8 cellular contexts compared by ENCODE assay signal in genomic region chr9:97388721-97389238, GRCh38. TPM values are rescaled to one million over a fixed set of nuclear protein-coding genes. Genes with fewer than 3 reads are reported as not detected.
DNase-seq lines count a peak whose midpoint lies in the region; ATAC-seq and TF ChIP-seq lines count a peak whose summit lies in the region.

No MANE protein-coding gene starts in this region.

- no peaks in the 10 kb centered on the region for H3K27me3 ChIP-seq in BE2C

- no peaks in the 10 kb centered on the region; the same call in 1 of the 2 replicates for H3K4me1 ChIP-seq in BE2C

- no peaks in the 10 kb centered on the region for H3K9me3 Mint-ChIP-seq in activated T-helper 1 cell treated with anti-CD3 and anti-CD28 coated beads, Interleukin-12 subunit alpha, Interleukin-12 subunit beta, Interleukin-2, Interleukin-4 antibody, amounts not matched to agents 30 ng/mL and 10 ng/mL and 1 ng/mL, durations not matched to agents 14 hours and 24 hours and 36 hours

- peak overlapping the region; percentile 58 for H3K27ac Mint-ChIP-seq in activated T-helper 1 cell treated with anti-CD3 and anti-CD28 coated beads, Interleukin-12 subunit alpha, Interleukin-12 subunit beta, Interleukin-2, Interleukin-4 antibody, amounts not matched to agents 30 ng/mL and 10 ng/mL and 1 ng/mL, durations not matched to agents 14 hours and 24 hours and 36 hours

- H3K27me3 Mint-ChIP-seq in activated T-helper 1 cell treated with anti-CD3 and anti-CD28 coated beads, Interleukin-12 subunit alpha, Interleukin-12 subunit beta, Interleukin-2, Interleukin-4 antibody, amounts not matched to agents 30 ng/mL and 10 ng/mL and 1 ng/mL, durations not matched to agents 14 hours and 24 hours and 36 hours (ENCODE audit: insufficient read depth) = peaks cover 42% of the 10 kb centered on the region

- no peak overlapping the region for H3K4me3 ChIP-seq in BE2C (ENCODE audit: low read depth, low read length)

- H3K36me3 ChIP-seq in BE2C = no peaks in the 10 kb centered on the region

- H3K4me1 Mint-ChIP-seq in activated T-helper 1 cell treated with anti-CD3 and anti-CD28 coated beads, Interleukin-12 subunit alpha, Interleukin-12 subunit beta, Interleukin-2, Interleukin-4 antibody, amounts not matched to agents 30 ng/mL and 10 ng/mL and 1 ng/mL, durations not matched to agents 14 hours and 24 hours and 36 hours (ENCODE audit: low read depth) = peaks cover 41% of the 10 kb centered on the region

- DNase-seq in EL (peak; percentile 23), NCI-H446 (lab: John Stamatoyannopoulos, UW) (no peak), BE2C (no peak), HPDE6-E6E7 (ENCODE audit: extremely low spot score) (no peak), C1 segment of cervical spinal cord (lab: John Stamatoyannopoulos, UW) (no peak)
- DNase-seq in activated T-helper 1 cell treated with anti-CD3 and anti-CD28 coated beads, Interleukin-12 subunit alpha, Interleukin-12 subunit beta, Interleukin-2, Interleukin-4 antibody, amounts not matched to agents 30 ng/mL and 10 ng/mL and 1 ng/mL, durations not matched to agents 14 hours and 24 hours and 36 hours (ENCODE audit: low spot score) = peak; percentile 62

- intact Hi-C loops in activated T-helper 1 cell treated with anti-CD3 and anti-CD28 coated beads, Interleukin-12 subunit alpha, Interleukin-12 subunit beta, Interleukin-2, Interleukin-4 antibody, amounts not matched to agents 30 ng/mL and 10 ng/mL and 1 ng/mL, durations not matched to agents 14 hours and 24 hours and 36 hours (cut with micrococcal nuclease) = loop anchor here (1.0 to 2.0 kb wide), 2 partner anchors 9 to 532 kb away; no protein-coding TSS in a partner anchor

- H3K4me3 Mint-ChIP-seq in activated T-helper 1 cell treated with anti-CD3 and anti-CD28 coated beads, Interleukin-12 subunit alpha, Interleukin-12 subunit beta, Interleukin-2, Interleukin-4 antibody, amounts not matched to agents 30 ng/mL and 10 ng/mL and 1 ng/mL, durations not matched to agents 14 hours and 24 hours and 36 hours = peak overlapping the region; percentile 54

- TF ChIP-seq CTCF in BE2C (IDR thresholded peaks at IDR 0.05; ENCODE audit: low read depth, low read length) = no peak

- ATAC-seq in GM19324 (IDR thresholded peaks at IDR 0.05; ENCODE audit: low FRiP score, unreplicated experiment) = peak; percentile 54
- ATAC-seq in HG03159 (IDR thresholded peaks at IDR 0.05; ENCODE audit: unreplicated experiment) = peak; percentile 65

- peaks cover 1% of the 10 kb centered on the region for H3K36me3 Mint-ChIP-seq in activated T-helper 1 cell treated with anti-CD3 and anti-CD28 coated beads, Interleukin-12 subunit alpha, Interleukin-12 subunit beta, Interleukin-2, Interleukin-4 antibody, amounts not matched to agents 30 ng/mL and 10 ng/mL and 1 ng/mL, durations not matched to agents 14 hours and 24 hours and 36 hours (ENCODE audit: low read depth)

- H3K9me3 ChIP-seq in BE2C = no peaks in the 10 kb centered on the region

RNA-seq across cellular contexts. Expression of gene TDRD7, which starts 23.1 kb away (rescaled TPM):
- 4.7 TPM in 2 replicates for total RNA-seq in activated T-helper 1 cell treated with anti-CD3 and anti-CD28 coated beads, Interleukin-12 subunit alpha, Interleukin-12 subunit beta, Interleukin-2, Interleukin-4 antibody, amounts not matched to agents 30 ng/mL and 10 ng/mL and 1 ng/mL, durations not matched to agents 14 hours and 24 hours and 36 hours
- polyA plus RNA-seq in BE2C (2012; ENCODE audit: insufficient read depth, insufficient read length, low read depth) = 0.42 TPM

Comparison
In these comparisons a context has a peak if more than half of its experiments do, and no peak if none do; other contexts are left out.
1. DNase-seq: peak in EL (single experiment) and activated T-helper 1 cell treated with anti-CD3 and anti-CD28 coated beads, Interleukin-12 subunit alpha, Interleukin-12 subunit beta, Interleukin-2, Interleukin-4 antibody, amounts not matched to agents 30 ng/mL and 10 ng/mL and 1 ng/mL, durations not matched to agents 14 hours and 24 hours and 36 hours (single experiment); none in NCI-H446 (0 of 2), BE2C (single experiment), HPDE6-E6E7 (single experiment) and C1 segment of cervical spinal cord (0 of 14).